Comparison of ENCODE assay signal across 14 cellular contexts in genomic region chr4:787561-787981, GRCh38. TPM values are rescaled to one million over a fixed set of nuclear protein-coding genes. Genes with fewer than 3 reads are reported as not detected.
DNase-seq lines count a peak whose midpoint lies in the region; ATAC-seq and TF ChIP-seq lines count a peak whose summit lies in the region.
"Had no signal": no experiment of that assay in that cellular context is flagged by ENCODE, and none has a peak within 500 bp of the region (broad histone marks: within the 10 kb centered on the region; RNA-seq: fewer than 3 reads in every experiment).

No MANE protein-coding gene starts in this region.

- H3K27ac ChIP-seq in BLaER1 treated with 17β-estradiol and CSF1 and Interleukin-3, amounts not matched to agents 10 nM and 100 nM, result no peak overlapping the region
- H3K27ac ChIP-seq in GM23338 (ENCODE audit: low read depth) (no peak overlapping the region), esophagus squamous epithelium (peak overlapping the region in 3 of 4 donors; percentile 25 to 81 (median 80)), osteoblast (ENCODE audit: low read depth, low read length) (no peak overlapping the region)
- H3K27ac ChIP-seq: parathyroid adenoma had no signal

- peaks cover 31 to 46% (median 34%) of the 10 kb centered on the region in 10 experiments for H3K4me1 ChIP-seq in BLaER1 treated with 17β-estradiol and CSF1 and Interleukin-3, amounts not matched to agents 10 nM and 100 nM
- H3K4me1 ChIP-seq in GM23338 (ENCODE audit: insufficient read depth), result peaks cover 20% of the 10 kb centered on the region
- H3K4me1 ChIP-seq in esophagus squamous epithelium, result peaks cover 36 to 76% (median 38%) of the 10 kb centered on the region in 3 donors
- H3K4me1 ChIP-seq in osteoblast (ENCODE audit: insufficient read depth, low read length), result peaks cover under 1% of the 10 kb centered on the region
- H3K4me1 ChIP-seq: parathyroid adenoma had no signal

- H3K36me3 ChIP-seq in BLaER1 treated with 17β-estradiol and CSF1 and Interleukin-3, amounts not matched to agents 10 nM and 100 nM, result no peaks in the 10 kb centered on the region
- H3K36me3 ChIP-seq in GM23338 (ENCODE audit: insufficient read depth) (no peaks in the 10 kb centered on the region), esophagus squamous epithelium (no peaks in the 10 kb centered on the region), osteoblast (ENCODE audit: insufficient read depth, low read length) (no peaks in the 10 kb centered on the region)
- H3K36me3 ChIP-seq: ascending aorta had no signal

- H3K9me2 ChIP-seq in GM23338 (ENCODE audit: insufficient read depth), result no peaks in the 10 kb centered on the region

- TF ChIP-seq CTCF in GM23338 (conservative IDR thresholded peaks at IDR 0.05; ENCODE audit: low read depth in 2 of 2) (no peak), esophagus squamous epithelium (IDR thresholded peaks at IDR 0.05) (no peak), osteoblast (IDR thresholded peaks at IDR 0.05; ENCODE audit: extremely low read depth, low read depth, low read length) (no peak), chondrocyte (IDR thresholded peaks at IDR 0.05) (no peak)

- H4K20me1 ChIP-seq in BLaER1 treated with 17β-estradiol and CSF1 and Interleukin-3, amounts not matched to agents 10 nM and 100 nM, result peaks cover 0 to 4% (median 0%) of the 10 kb centered on the region in 11 experiments; a peak in 1 of 22 replicates
- H4K20me1 ChIP-seq in GM23338 (replicated peaks; ENCODE audit: insufficient read depth) (no peaks in the 10 kb centered on the region), osteoblast (ENCODE audit: insufficient read depth, low read length) (no peaks in the 10 kb centered on the region)

- 75 to 79% methylated on average over 8 of the region's 16 CpGs for WGBS in esophagus squamous epithelium, 2 donors

- H3K36me3 Mint-ChIP-seq in GM23338 (ENCODE audit: low read depth), result no peaks in the 10 kb centered on the region; the same call in 2 of the 3 replicates
- no peaks in the 10 kb centered on the region for H3K36me3 Mint-ChIP-seq in chondrocyte (ENCODE audit: low read depth)

- H3F3A ChIP-seq in GM23338 (replicated peaks; ENCODE audit: low read depth), result no peaks in the 10 kb centered on the region; the same call in 1 of the 2 replicates

- TF ChIP-seq POLR2A in esophagus squamous epithelium (IDR thresholded peaks at IDR 0.05), result no peak

- H3K9me3 Mint-ChIP-seq in GM23338 (no peaks in the 10 kb centered on the region; the same call in 2 of the 3 replicates), chondrocyte (ENCODE audit: low read depth) (no peaks in the 10 kb centered on the region)
- H3K9me3 Mint-ChIP-seq: activated CD4-positive, alpha-beta T cell treated with anti-CD3 and anti-CD28 coated beads, Interleukin-2, amount 10 ng/mL, durations not matched to agents 7 days and 5 days; activated T-helper 2 cell treated with anti-CD3 and anti-CD28 coated beads, Interferon-gamma antibody, Interleukin-2, Interleukin-4, amounts not matched to agents 10 μg/mL and 5 μg/mL and 100 μg/mL, durations not matched to agents 14 hours and 24 hours and 36 hours had no signal

- no peak overlapping the region for H3K4me3 ChIP-seq in BLaER1 treated with 17β-estradiol and CSF1 and Interleukin-3, amounts not matched to agents 10 nM and 100 nM
- H3K4me3 ChIP-seq in GM23338, result no peak overlapping the region
- H3K4me3 ChIP-seq in esophagus squamous epithelium, result peak overlapping the region in 1 of 4 donors; percentile 68
- H3K4me3 ChIP-seq in osteoblast (ENCODE audit: insufficient read depth, low read length), result no peak overlapping the region
- H3K4me3 ChIP-seq: ascending aorta had no signal

- H3K27ac Mint-ChIP-seq in GM23338, result no peak overlapping the region
- H3K27ac Mint-ChIP-seq in chondrocyte (ENCODE audit: unreplicated experiment), result no peak overlapping the region
- H3K27ac Mint-ChIP-seq: activated CD4-positive, alpha-beta T cell treated with anti-CD3 and anti-CD28 coated beads, Interleukin-2, amount 10 ng/mL, durations not matched to agents 7 days and 5 days; activated T-helper 2 cell treated with anti-CD3 and anti-CD28 coated beads, Interferon-gamma antibody, Interleukin-2, Interleukin-4, amounts not matched to agents 10 μg/mL and 5 μg/mL and 100 μg/mL, durations not matched to agents 14 hours and 24 hours and 36 hours had no signal

- H2AFZ ChIP-seq in GM23338, result no peak overlapping the region
- H2AFZ ChIP-seq in osteoblast (ENCODE audit: low read length), result no peak overlapping the region
- H2AFZ ChIP-seq: parathyroid adenoma had no signal

- ATAC-seq in GM23338 (no peak), GM21576 (IDR thresholded peaks at IDR 0.05; ENCODE audit: unreplicated experiment) (no peak), GM21423 (IDR thresholded peaks at IDR 0.05; ENCODE audit: unreplicated experiment) (no peak)

- H3K4me1 Mint-ChIP-seq in GM23338, result peaks cover 21% of the 10 kb centered on the region
- peaks cover 4% of the 10 kb centered on the region for H3K4me1 Mint-ChIP-seq in chondrocyte (ENCODE audit: low read depth)

- peaks cover 14 to 34% (median 15%) of the 10 kb centered on the region in 11 experiments for H3K27me3 ChIP-seq in BLaER1 treated with 17β-estradiol and CSF1 and Interleukin-3, amounts not matched to agents 10 nM and 100 nM
- peaks cover 61% of the 10 kb centered on the region for H3K27me3 ChIP-seq in GM23338 (ENCODE audit: insufficient read depth)
- H3K27me3 ChIP-seq in esophagus squamous epithelium, result peaks cover 7 to 78% (median 13%) of the 10 kb centered on the region in 4 donors
- peaks cover 42% of the 10 kb centered on the region for H3K27me3 ChIP-seq in osteoblast (ENCODE audit: insufficient read depth, low read length)
- H3K27me3 ChIP-seq: BE2C had no signal

- H3K79me2 ChIP-seq in GM23338 (replicated peaks; ENCODE audit: insufficient read depth), result no peaks in the 10 kb centered on the region
- no peaks in the 10 kb centered on the region for H3K79me2 ChIP-seq in osteoblast (ENCODE audit: insufficient read depth, low read length)
- H3K79me2 ChIP-seq: parathyroid adenoma had no signal

- H3K27me3 Mint-ChIP-seq in GM23338 (ENCODE audit: insufficient read depth, low read depth, poor library complexity) (peaks cover 58% of the 10 kb centered on the region), chondrocyte (ENCODE audit: low read depth) (peaks cover 7% of the 10 kb centered on the region)

- no peak for DNase-seq in GM23338 (ENCODE audit: low spot score)
- no peak for DNase-seq in esophagus squamous epithelium (lab: John Stamatoyannopoulos, UW)
- DNase-seq in osteoblast (ENCODE audit: insufficient read length, low spot score, missing footprints), result peak; percentile 82
- DNase-seq in chondrocyte (ENCODE audit: low spot score), result no peak
- DNase-seq: activated CD4-positive, alpha-beta T cell treated with anti-CD3 and anti-CD28 coated beads, Interleukin-2, amount 10 ng/mL, durations not matched to agents 7 days and 5 days; BE2C; DMS79; Karpas-422 had no signal

- intact Hi-C loops in esophagus squamous epithelium (cut with DNase I), result no loop called here

- H3K4me3 Mint-ChIP-seq in GM23338 (peak overlapping the region; percentile 27; the same call in 1 of the 3 replicates), chondrocyte (ENCODE audit: unreplicated experiment) (no peak overlapping the region)
- H3K4me3 Mint-ChIP-seq: activated CD4-positive, alpha-beta T cell treated with anti-CD3 and anti-CD28 coated beads, Interleukin-2, amount 10 ng/mL, durations not matched to agents 7 days and 5 days had no signal

- H3K9me3 ChIP-seq in BLaER1 treated with 17β-estradiol and CSF1 and Interleukin-3, amounts not matched to agents 10 nM and 100 nM (replicated peaks in 1 of 11), result no peaks in the 10 kb centered on the region
- H3K9me3 ChIP-seq in esophagus squamous epithelium, result no peaks in the 10 kb centered on the region
- no peaks in the 10 kb centered on the region for H3K9me3 ChIP-seq in osteoblast (ENCODE audit: low read depth, low read length)
- H3K9me3 ChIP-seq: ascending aorta, BE2C had no signal

- peak overlapping the region in 10 of 11 experiments; percentile 15 to 62 (median 34); a peak in 20 of 22 replicates for H3K4me2 ChIP-seq in BLaER1 treated with 17β-estradiol and CSF1 and Interleukin-3, amounts not matched to agents 10 nM and 100 nM
- H3K4me2 ChIP-seq in GM23338 (no peak overlapping the region), osteoblast (ENCODE audit: insufficient read depth, low read length) (no peak overlapping the region)

- H3K9ac ChIP-seq in BLaER1 treated with 17β-estradiol and CSF1 and Interleukin-3, amounts not matched to agents 10 nM and 100 nM, result peak overlapping the region in 4 of 11 experiments; percentile 28 to 50 (median 36); a peak in 3 of 22 replicates
- H3K9ac ChIP-seq: parathyroid adenoma had no signal

TF ChIP-seq in GM23338, 12 proteins besides CTCF, POLR2A, EP300 and RAD21:
- no peak for TF ChIP-seq ETS1 (IDR thresholded peaks at IDR 0.05)
- no peak for TF ChIP-seq ZNF331 (CRISPR knock-in tag; IDR thresholded peaks at IDR 0.05; ENCODE audit: low read depth)
- TF ChIP-seq CREB1 (CRISPR knock-in tag; IDR thresholded peaks at IDR 0.05; ENCODE audit: low read depth), result no peak
- no peak for TF ChIP-seq EZH2phosphoT487 (IDR thresholded peaks at IDR 0.05; ENCODE audit: unreplicated experiment)
- no peak for TF ChIP-seq EZH2 (IDR thresholded peaks at IDR 0.05; ENCODE audit: low read depth, unreplicated experiment)
- TF ChIP-seq ZNF114 (CRISPR knock-in tag; IDR thresholded peaks at IDR 0.05), result no peak
TF ChIP-seq in GM23338: peak in this region for 0.

RNA-seq across cellular contexts. Expression of gene CPLX1, which starts 38.4 kb away (rescaled TPM):
- 0.58 and 0.97 TPM in 2 replicates for total RNA-seq in GM23338 (2014; rRNA removed; shearing (Covaris generic))
- polyA plus RNA-seq in GM23338 (2016; fragmentation: Nextera tagmentation; extraction: Ambion mirVana), result 0.86 and 1.1 TPM in 2 replicates
- total RNA-seq in esophagus squamous epithelium, result under 1 TPM in 2 of 4 donors, not detected in 2; 0.44 to 0.57 TPM
- total RNA-seq in osteoblast, result not detected in 2 replicates
- total RNA-seq in chondrocyte, result not detected in 3 replicates

Comparison
In these comparisons a context has a peak if more than half of its experiments do, and no peak if none do; other contexts are left out.
1. H3K27ac ChIP-seq: peak in esophagus squamous epithelium (3 of 4); none in BLaER1 treated with 17β-estradiol and CSF1 and Interleukin-3, amounts not matched to agents 10 nM and 100 nM (0 of 11), GM23338 (single experiment) and osteoblast (single experiment).
2. H3K4me2 ChIP-seq: peak in BLaER1 treated with 17β-estradiol and CSF1 and Interleukin-3, amounts not matched to agents 10 nM and 100 nM (10 of 11); none in GM23338 (single experiment) and osteoblast (single experiment).